Comparison of ENCODE assay signal across 1 cellular context in the genomic region with DNA sequence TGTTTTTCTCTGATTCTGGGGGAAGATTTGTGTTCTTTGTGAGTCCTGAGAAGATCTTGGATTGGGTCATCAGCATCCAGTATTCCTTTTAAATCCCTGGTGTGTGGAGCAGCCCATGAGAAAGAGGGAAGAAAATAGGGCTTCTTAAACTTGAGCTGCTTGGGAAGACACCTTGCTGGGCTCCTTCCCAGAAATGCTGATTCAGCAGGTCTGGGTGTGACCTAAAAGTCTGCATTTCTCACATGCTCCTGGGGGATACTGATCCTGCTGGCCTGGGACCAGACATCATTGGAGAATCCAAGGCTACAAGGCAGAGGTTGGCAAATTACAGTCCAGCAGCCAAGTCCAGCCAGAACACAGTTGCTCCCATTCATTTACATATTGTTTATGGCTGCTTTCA.
A peak's percentile ranks its signal among the peaks of the same experiment; 100 is the strongest.
TF ChIP-seq lines count a peak whose summit lies in the region.

No MANE protein-coding gene starts in this region.

TF ChIP-seq in K562, 482 proteins besides CTCF, POLR2A, EP300 and RAD21:
- TF ChIP-seq C11orf30 (IDR thresholded peaks at IDR 0.05; ENCODE audit: low read depth) (peak; percentile 94), MAFK (IDR thresholded peaks at IDR 0.05; ENCODE audit: low read length) (peak; percentile 97), MAFG (tag; conservative IDR thresholded peaks at IDR 0.05) (peak; percentile 94), ZNF316 (IDR thresholded peaks at IDR 0.05) (peak; percentile 96), BMI1 (IDR thresholded peaks at IDR 0.05; ENCODE audit: low read length) (no peak), MAFF (IDR thresholded peaks at IDR 0.05; ENCODE audit: low read length) (peak; percentile 97), FOXM1 (IDR thresholded peaks at IDR 0.05; ENCODE audit: low read depth) (no peak), FOXM1 (CRISPR knock-in tag; IDR thresholded peaks at IDR 0.05; ENCODE audit: low read depth) (no peak)
- TF ChIP-seq, protein P1, sequence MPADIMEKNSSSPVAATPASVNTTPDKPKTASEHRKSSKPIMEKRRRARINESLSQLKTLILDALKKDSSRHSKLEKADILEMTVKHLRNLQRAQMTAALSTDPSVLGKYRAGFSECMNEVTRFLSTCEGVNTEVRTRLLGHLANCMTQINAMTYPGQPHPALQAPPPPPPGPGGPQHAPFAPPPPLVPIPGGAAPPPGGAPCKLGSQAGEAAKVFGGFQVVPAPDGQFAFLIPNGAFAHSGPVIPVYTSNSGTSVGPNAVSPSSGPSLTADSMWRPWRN (IDR thresholded peaks at IDR 0.05; ENCODE audit: low read depth): no peak
TF ChIP-seq in K562: peak in this region for 5.
